Comparison of ENCODE assay signal across 8 cellular contexts in the genomic region with DNA sequence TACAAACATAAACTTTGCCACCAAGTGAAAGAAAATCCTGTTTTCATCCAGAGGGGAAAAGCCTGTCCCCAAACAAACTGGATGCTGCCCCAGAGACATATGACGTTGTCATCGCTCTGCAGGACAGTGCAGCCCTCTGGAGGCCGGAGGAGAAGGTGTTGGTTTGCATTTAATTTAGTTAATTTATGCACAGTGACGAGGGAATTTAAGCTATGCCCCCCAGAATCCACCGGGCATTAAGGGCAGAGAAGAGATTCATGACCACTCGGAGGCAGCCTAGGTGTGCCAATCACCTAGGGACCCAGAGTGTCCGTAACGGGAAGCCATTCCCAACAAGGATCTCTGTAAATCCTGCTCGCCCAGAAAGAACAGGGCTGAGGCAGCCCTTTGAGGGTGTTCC. TPM values are rescaled to one million over a fixed set of nuclear protein-coding genes. Genes with fewer than 3 reads are reported as not detected.
DNase-seq lines count a peak whose midpoint lies in the region; ATAC-seq, FAIRE-seq and TF ChIP-seq lines count a peak whose summit lies in the region.

No MANE protein-coding gene starts in this region.

- no peaks in the 10 kb centered on the region for H3K36me3 ChIP-seq in OCI-LY3 (replicated peaks; ENCODE audit: low read depth, low read length)
- peaks cover 4% of the 10 kb centered on the region in 2 experiments for H3K36me3 ChIP-seq in trophoblast cell (ENCODE audit: control insufficient read depth in 1 of 2, insufficient read depth in 2 of 2, low read length in 2 of 2)

- H3K18ac ChIP-seq in trophoblast cell (ENCODE audit: low read length) = no peak overlapping the region

- H3K9ac ChIP-seq in OCI-LY3 (ENCODE audit: low read length) (peak overlapping the region; percentile 42), trophoblast cell (ENCODE audit: low read length) (no peak overlapping the region)

- H3K4me2 ChIP-seq in OCI-LY3 (ENCODE audit: low read length) (peak overlapping the region; percentile 90), trophoblast cell (ENCODE audit: low read length) (no peak overlapping the region)

- ATAC-seq in GM19455 (IDR thresholded peaks at IDR 0.05; ENCODE audit: unreplicated experiment) (peak; percentile 79), GM21723 (IDR thresholded peaks at IDR 0.05; ENCODE audit: unreplicated experiment) (no peak), GM18858 (IDR thresholded peaks at IDR 0.05; ENCODE audit: unreplicated experiment) (no peak)

- no peak overlapping the region for H2BK12ac ChIP-seq in trophoblast cell (ENCODE audit: low read length)

- no peak overlapping the region for H2BK5ac ChIP-seq in trophoblast cell (ENCODE audit: low read depth, low read length, poor library complexity)

- H3K27ac ChIP-seq in OCI-LY3 (ENCODE audit: low read length) (no peak overlapping the region), trophoblast cell (ENCODE audit: low read depth, low read length) (no peak overlapping the region)

- H3K4me1 ChIP-seq in OCI-LY3 (ENCODE audit: low read length) (peaks cover 33% of the 10 kb centered on the region), trophoblast cell (ENCODE audit: control insufficient read depth in 1 of 2, insufficient read depth in 2 of 2, low read length in 2 of 2) (peaks cover 12 to 20% of the 10 kb centered on the region in 2 experiments)

- H3K4me3 ChIP-seq in OCI-LY3 (ENCODE audit: low read length) = peak overlapping the region; percentile 70
- peak overlapping the region; percentile 23 to 51 for H3K4me3 ChIP-seq in foreskin fibroblast (ENCODE audit: low read depth in 1 of 2, low read length in 2 of 2)
- H3K4me3 ChIP-seq in trophoblast cell (ENCODE audit: low read depth, low read length) = no peak overlapping the region

- H4K20me1 ChIP-seq in OCI-LY3 (ENCODE audit: insufficient read depth, low read length) = no peaks in the 10 kb centered on the region

- no peak overlapping the region for H3K14ac ChIP-seq in trophoblast cell (ENCODE audit: low read length)

- peak overlapping the region; percentile 21 for H3K4ac ChIP-seq in trophoblast cell (ENCODE audit: low read depth, low read length)

- no peak for TF ChIP-seq POLR2A in GM12891 (IDR thresholded peaks at IDR 0.05; ENCODE audit: low read depth, low read length)

- H3K79me1 ChIP-seq in trophoblast cell (ENCODE audit: low read length) = no peaks in the 10 kb centered on the region

- H2BK120ac ChIP-seq in trophoblast cell (ENCODE audit: insufficient read depth, low read length, poor library complexity) = no peak overlapping the region

- peak overlapping the region; percentile 99 for H2AFZ ChIP-seq in OCI-LY3 (ENCODE audit: low read depth, low read length)
- no peak overlapping the region for H2AFZ ChIP-seq in trophoblast cell (ENCODE audit: insufficient read depth, low read length, poor library complexity)

- H3K23ac ChIP-seq in trophoblast cell (ENCODE audit: low read length) = no peak overlapping the region

- H4K12ac ChIP-seq in trophoblast cell (ENCODE audit: low read depth, low read length) = no peak overlapping the region

- no peak overlapping the region for H4K8ac ChIP-seq in trophoblast cell (ENCODE audit: low read depth, low read length)

- H2AK5ac ChIP-seq in trophoblast cell (ENCODE audit: low read length) = no peak overlapping the region

- H3K27me3 ChIP-seq in OCI-LY3 (ENCODE audit: low read depth, low read length) (no peaks in the 10 kb centered on the region), trophoblast cell (ENCODE audit: insufficient read depth, low read length) (no peaks in the 10 kb centered on the region)

- WGBS in trophoblast cell (ENCODE audit: extremely low coverage, insufficient coverage, insufficient read length) = no CpG with 5 or more reads among the region's 9 CpGs

- no peaks in the 10 kb centered on the region for H3K9me3 ChIP-seq in OCI-LY3 (ENCODE audit: insufficient read depth, low read length)
- H3K9me3 ChIP-seq in trophoblast cell (ENCODE audit: insufficient read depth, low read depth, low read length) = no peaks in the 10 kb centered on the region

- peak; percentile 66 for TF ChIP-seq CTCF in OCI-LY3 (IDR thresholded peaks at IDR 0.05; ENCODE audit: low read depth, low read length)
- TF ChIP-seq CTCF in foreskin fibroblast (IDR thresholded peaks at IDR 0.05; ENCODE audit: low read depth, low read length) = peak; percentile 35

- no peak overlapping the region for H4K91ac ChIP-seq in trophoblast cell (ENCODE audit: low read depth, low read length)

- FAIRE-seq in GM12891 (lab: Jason Lieb, UNC) = no peak

- no peaks in the 10 kb centered on the region for H3K79me2 ChIP-seq in OCI-LY3 (ENCODE audit: low read length)
- no peaks in the 10 kb centered on the region for H3K79me2 ChIP-seq in trophoblast cell (ENCODE audit: control insufficient read depth, insufficient read depth, low read length, poor library complexity)

- DNase-seq in foreskin fibroblast = peak in 1 of 2 donors; percentile 58
- no peak for DNase-seq in trophoblast cell
- no peak for DNase-seq in activated CD4-positive, alpha-beta T cell treated with anti-CD3 and anti-CD28 coated beads, Interleukin-2, amount 50 U/mL, for 4 hours
- DNase-seq in GM12891 (ENCODE audit: insufficient read length, low spot score) = no peak

TF ChIP-seq in GM12891, 5 proteins besides CTCF, POLR2A, EP300 and RAD21:
- no peak for TF ChIP-seq TAF1 (IDR thresholded peaks at IDR 0.05; ENCODE audit: low read depth, low read length)

RNA-seq across cellular contexts. Expression of a gene that starts 45.1 kb away (rescaled TPM):
- polyA plus RNA-seq in trophoblast cell (2013) = 11.3 TPM in 2 replicates
- 0.15 TPM for polyA plus RNA-seq in GM12891 (2012; ENCODE audit: low read depth, missing spikeins)
